Comparison of ENCODE assay signal across 11 cellular contexts in genomic region chr11:61071208-61071681, GRCh38. TPM values are rescaled to one million over a fixed set of nuclear protein-coding genes. Genes with fewer than 3 reads are reported as not detected.
DNase-seq lines count a peak whose midpoint lies in the region; ATAC-seq, FAIRE-seq and TF ChIP-seq lines count a peak whose summit lies in the region.
"Had no signal": no experiment of that assay in that cellular context is flagged by ENCODE, and none has a peak within 500 bp of the region (broad histone marks: within the 10 kb centered on the region; RNA-seq: fewer than 3 reads in every experiment).

No MANE protein-coding gene starts in this region.

- H3K4me3 ChIP-seq in right lobe of liver (no peak overlapping the region), HepG2 (replicated peaks in 1 of 3; ENCODE audit: insufficient read depth in 1 of 3, low read depth in 2 of 3, low read length in 3 of 3) (no peak overlapping the region), SJCRH30 (no peak overlapping the region), ascending aorta (no peak overlapping the region)

- peak; percentile 26 to 51 (median 40) for ATAC-seq in right lobe of liver
- no peak for ATAC-seq in HepG2
- peak; percentile 62 for ATAC-seq in HG03565 (IDR thresholded peaks at IDR 0.05; ENCODE audit: unreplicated experiment)

- H3K36me3 ChIP-seq in right lobe of liver (no peaks in the 10 kb centered on the region), HepG2 (replicated peaks in 1 of 2; ENCODE audit: control insufficient read depth in 1 of 2, insufficient read depth in 2 of 2, low read length in 2 of 2) (no peaks in the 10 kb centered on the region), SJCRH30 (no peaks in the 10 kb centered on the region), ascending aorta (no peaks in the 10 kb centered on the region)

- H3K4me2 ChIP-seq in HepG2 (ENCODE audit: low read depth, low read length): no peak overlapping the region

- POLR2A ChIA-PET in HepG2 (lab: Yijun Ruan, JAX): no interaction called here

- H3K4me1 ChIP-seq in right lobe of liver (no peaks in the 10 kb centered on the region), HepG2 (ENCODE audit: insufficient read depth, low read length) (no peaks in the 10 kb centered on the region), SJCRH30 (no peaks in the 10 kb centered on the region), ascending aorta (no peaks in the 10 kb centered on the region)

- H3K27me3 ChIP-seq in right lobe of liver (no peaks in the 10 kb centered on the region), HepG2 (ENCODE audit: control insufficient read depth in 1 of 2, insufficient read depth in 2 of 2, low read length in 2 of 2) (peaks cover 1 to 29% of the 10 kb centered on the region in 2 experiments; a peak in 4 of 5 replicates), SJCRH30 (no peaks in the 10 kb centered on the region), ascending aorta (no peaks in the 10 kb centered on the region)

- H3K27ac ChIP-seq in right lobe of liver: no peak overlapping the region
- H3K27ac ChIP-seq in HepG2 (ENCODE audit: extremely low read length, insufficient read depth, low read length): no peak overlapping the region
- H3K27ac ChIP-seq in SJCRH30: no peak overlapping the region
- H3K27ac ChIP-seq in ascending aorta: no peak overlapping the region

- TF ChIP-seq CTCF in right lobe of liver (IDR thresholded peaks at IDR 0.05) (no peak), HepG2 (CRISPR knock-in tag; IDR thresholded peaks at IDR 0.05) (no peak), ascending aorta (IDR thresholded peaks at IDR 0.05) (no peak)

- intact Hi-C loops in right lobe of liver (cut with DNase I) (no loop called here), HepG2 (cut with micrococcal nuclease; ENCODE audit: unreplicated experiment) (no loop called here), ascending aorta (cut with DNase I) (no loop called here)

- H2AFZ ChIP-seq in HepG2 (ENCODE audit: low read length): no peak overlapping the region

- no peaks in the 10 kb centered on the region for H3K79me2 ChIP-seq in HepG2 (ENCODE audit: insufficient read depth, low read length)

- no peak for TF ChIP-seq RAD21 in HepG2 (CRISPR knock-in tag; IDR thresholded peaks at IDR 0.05)

- H4K20me1 ChIP-seq in HepG2 (ENCODE audit: insufficient read depth, low read length): no peaks in the 10 kb centered on the region

- BruUV-seq in HepG2 (replicated peaks; lab: Mats Ljungman, UMichigan): no TSS peak

- CTCF ChIA-PET in HepG2 (lab: Yijun Ruan, JAX; ENCODE audit: low intra/inter-chr PET ratio, low total read pairs): no interaction called here

- TF ChIP-seq EP300 in HepG2 (IDR thresholded peaks at IDR 0.05; ENCODE audit: low read depth in 2 of 2, low read length in 2 of 2) (no peak), HepG2 (CRISPR knock-in tag; IDR thresholded peaks at IDR 0.05; ENCODE audit: borderline replicate concordance) (no peak)

- 39% methylated on average over 3 of the region's 9 CpGs for WGBS in right lobe of liver (ENCODE audit: insufficient coverage, low coverage, low lambda C conversion rate, missing lambda C conversion rate)
- WGBS in HepG2 (ENCODE audit: low lambda C conversion rate): 29% methylated on average over 7 of the region's 9 CpGs

- TF ChIP-seq POLR2A in right lobe of liver (IDR thresholded peaks at IDR 0.05): no peak
- no peak for TF ChIP-seq POLR2A in HepG2 (IDR thresholded peaks at IDR 0.05; ENCODE audit: insufficient read depth in 1 of 2, low read depth in 2 of 2, low read length in 2 of 2)

- in situ Hi-C loops in HepG2 (cut with HindIII; ENCODE audit: extremely low pct_ligation_motif_present, low pct_unique_long_range_greater_than_20kb): no loop called here

- H3K9me3 ChIP-seq in right lobe of liver: no peaks in the 10 kb centered on the region
- H3K9me3 ChIP-seq in HepG2 (ENCODE audit: low read length): no peaks in the 10 kb centered on the region
- H3K9me3 ChIP-seq in SJCRH30 (replicated peaks): no peaks in the 10 kb centered on the region
- no peaks in the 10 kb centered on the region for H3K9me3 ChIP-seq in ascending aorta

- no peak overlapping the region for H3K9ac ChIP-seq in HepG2 (ENCODE audit: insufficient read depth, low read depth, low read length)

- FAIRE-seq in HepG2 (lab: Jason Lieb, UNC): no peak
- FAIRE-seq: keratinocyte, TTC549 had no signal

- DNase-seq in right lobe of liver: no peak
- DNase-seq in HepG2 (ENCODE audit: low spot score): no peak
- DNase-seq in activated effector memory CD4-positive, alpha-beta T cell treated with Interleukin-2 at 50 U/mL for 16 hours: peak; percentile 60
- peak; percentile 40 to 50 for DNase-seq in stimulated activated CD8-positive, alpha-beta memory T cell treated with anti-CD3 and anti-CD28 coated beads, Interleukin-15, amount 100 ng/mL, for 4 hours (ENCODE audit: low read depth in 2 of 2)
- DNase-seq in SJCRH30: no peak
- DNase-seq in ascending aorta (ENCODE audit: low spot score in 2 of 2): no peak
- DNase-seq in DMS79 treated with DMSO at 0.1 percent for 48 hours (lab: John Stamatoyannopoulos, UW): no peak

TF ChIP-seq in HepG2, 621 proteins besides CTCF, POLR2A, EP300 and RAD21 (continues in another document):
- TF ChIP-seq ZNF30 (CRISPR knock-in tag; IDR thresholded peaks at IDR 0.05): no peak
- TF ChIP-seq ZNF749 (CRISPR knock-in tag; IDR thresholded peaks at IDR 0.05; ENCODE audit: borderline replicate concordance): no peak
- TF ChIP-seq FOXA1 (IDR thresholded peaks at IDR 0.05): no peak
- no peak for TF ChIP-seq FOXA1 (CRISPR knock-in tag; IDR thresholded peaks at IDR 0.05)
- TF ChIP-seq IKZF1 (IDR thresholded peaks at IDR 0.05): no peak
- TF ChIP-seq ZSCAN30 (CRISPR knock-in tag; IDR thresholded peaks at IDR 0.05): no peak
- no peak for TF ChIP-seq ZNF253 (CRISPR knock-in tag; IDR thresholded peaks at IDR 0.05; ENCODE audit: borderline replicate concordance)
- no peak for TF ChIP-seq CSRNP1 (CRISPR knock-in tag; IDR thresholded peaks at IDR 0.05)
- no peak for TF ChIP-seq TFAP4 (IDR thresholded peaks at IDR 0.05; ENCODE audit: borderline replicate concordance, low read depth)
- no peak for TF ChIP-seq ZNF326 (CRISPR knock-in tag; IDR thresholded peaks at IDR 0.05; ENCODE audit: borderline replicate concordance)
- TF ChIP-seq ZNF720 (CRISPR knock-in tag; IDR thresholded peaks at IDR 0.05): no peak
- no peak for TF ChIP-seq SP2 (CRISPR knock-in tag; IDR thresholded peaks at IDR 0.05)
- no peak for TF ChIP-seq SRSF9 (IDR thresholded peaks at IDR 0.05; ENCODE audit: borderline replicate concordance, insufficient read depth, low read depth, low read length, poor library complexity, severe bottlenecking)
- TF ChIP-seq ZNF572 (CRISPR knock-in tag; IDR thresholded peaks at IDR 0.05): no peak

RNA-seq across cellular contexts. Expression of gene CD5, which starts 31.0 kb away (rescaled TPM):
- under 1 TPM; 0.12 to 0.56 (median 0.35) TPM for total RNA-seq in right lobe of liver
- total RNA-seq in HepG2 (2016; rRNA removed; fragmentation: Illumina TruSeq; extraction: Trizol): not detected in 2 replicates
- total RNA-seq in HepG2 (2016; cell fraction: cytosol; rRNA removed; fragmentation: Illumina TruSeq; extraction: Trizol; ENCODE audit: low read depth): not detected in 2 replicates
- total RNA-seq in HepG2 (2016; cell fraction: insoluble cytoplasmic fraction; rRNA removed; fragmentation: Illumina TruSeq; extraction: Trizol): not detected in 2 replicates
- total RNA-seq in HepG2 (2016; cell fraction: membrane; rRNA removed; fragmentation: Illumina TruSeq; extraction: Trizol): not detected in 2 replicates
- total RNA-seq in HepG2 (2016; cell fraction: nucleus; rRNA removed; fragmentation: Illumina TruSeq; extraction: Trizol): not detected in 2 replicates
- not detected in 2 replicates for polyA plus RNA-seq in HepG2 (2011; rRNA removed)
- not detected in 2 replicates for polyA plus RNA-seq in HepG2 (2011; cell fraction: cytosol; rRNA removed)
- polyA plus RNA-seq in HepG2 (2011; cell fraction: nucleus; rRNA removed): not detected in 2 replicates
- polyA plus RNA-seq in HepG2 (2012): not detected in 2 replicates
- polyA plus RNA-seq in HepG2 (2016; cell fraction: cytosol; fragmentation: Illumina TruSeq; extraction: Trizol; ENCODE audit: low read depth): not detected in 2 replicates
- not detected in 2 replicates for polyA plus RNA-seq in HepG2 (2016; cell fraction: insoluble cytoplasmic fraction; fragmentation: Illumina TruSeq; extraction: Trizol; ENCODE audit: low read depth)
- not detected in 2 replicates for polyA plus RNA-seq in HepG2 (2016; cell fraction: membrane; fragmentation: Illumina TruSeq; extraction: Trizol; ENCODE audit: low read depth)
- polyA plus RNA-seq in HepG2 (2016; cell fraction: nucleus; fragmentation: Illumina TruSeq; extraction: Trizol; ENCODE audit: insufficient read depth, low read depth): not detected in 2 replicates
- polyA minus RNA-seq in HepG2 (2011; rRNA and poly(A)+ RNA removed; ENCODE audit: low replicate concordance): not detected in 2 replicates
- polyA minus RNA-seq in HepG2 (2011; cell fraction: cytosol; rRNA and poly(A)+ RNA removed): not detected in 2 replicates
- not detected in 2 replicates for polyA minus RNA-seq in HepG2 (2011; cell fraction: nucleus; rRNA and poly(A)+ RNA removed)
- 0.04 TPM in 1 of 2 replicates, not detected in the other for total RNA-seq in SJCRH30 (2014; rRNA removed; shearing (Covaris generic))
- 1.3 TPM for total RNA-seq in ascending aorta
- polyA plus RNA-seq: BJ, keratinocyte had no signal

Comparison
In these comparisons a context has a peak if more than half of its experiments do, and no peak if none do; other contexts are left out.
1. DNase-seq: peak in activated effector memory CD4-positive, alpha-beta T cell treated with Interleukin-2 at 50 U/mL for 16 hours (single experiment) and stimulated activated CD8-positive, alpha-beta memory T cell treated with anti-CD3 and anti-CD28 coated beads, Interleukin-15, amount 100 ng/mL, for 4 hours (2 of 2); none in right lobe of liver (0 of 3), HepG2 (single experiment), SJCRH30 (0 of 2), ascending aorta (0 of 2) and DMS79 treated with DMSO at 0.1 percent for 48 hours (single experiment).